In the genomic region with DNA sequence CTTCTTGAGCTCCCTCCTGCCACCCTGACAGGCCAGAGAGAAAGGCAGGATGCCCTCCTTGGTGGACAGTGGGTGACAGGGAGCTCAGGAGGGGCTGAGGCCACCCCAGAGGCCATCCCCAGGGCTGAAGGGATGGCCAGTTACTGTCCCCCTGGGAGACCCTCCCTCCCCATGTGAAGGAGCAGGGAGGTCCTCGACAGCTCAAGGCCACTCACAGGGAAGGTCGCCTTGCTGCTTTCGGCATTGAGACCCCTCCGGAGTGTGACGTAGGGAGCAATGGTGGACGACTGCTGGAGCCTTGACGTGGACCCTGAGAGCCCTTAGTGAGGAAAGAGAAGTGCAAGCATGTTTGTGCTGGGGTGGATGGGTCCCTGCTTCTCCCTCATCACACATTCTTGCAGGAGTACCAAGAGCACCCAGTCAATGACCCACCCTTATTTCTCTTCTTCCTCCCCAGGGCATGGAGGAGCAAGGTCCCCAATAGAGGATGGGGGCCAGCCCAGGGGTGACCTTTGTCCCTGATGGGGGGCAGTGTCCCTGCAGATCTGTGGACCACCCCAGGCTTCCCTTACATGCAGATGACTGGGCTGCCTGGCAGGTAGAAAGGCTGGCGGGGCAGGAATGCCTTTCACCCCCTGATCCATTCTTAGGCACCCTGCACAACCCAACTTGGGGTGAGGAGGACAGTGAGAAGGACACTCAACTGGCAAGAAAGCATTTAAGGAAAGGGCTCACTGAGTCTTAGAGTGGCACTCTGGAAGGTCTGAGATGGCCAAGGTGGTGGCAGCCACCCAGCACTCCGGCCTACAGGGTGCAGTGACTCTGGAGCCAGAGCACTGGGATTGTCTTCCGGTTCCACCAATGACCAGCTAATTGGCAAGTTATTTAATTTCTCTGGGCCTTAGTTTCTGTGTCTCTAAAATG, we compare ENCODE assay signal across 1 cellular context.
TF ChIP-seq lines count a peak whose summit lies in the region.

No MANE protein-coding gene starts in this region.

TF ChIP-seq in K562, 482 proteins besides CTCF, POLR2A, EP300 and RAD21:
- no peak for TF ChIP-seq PTRF (tag; IDR thresholded peaks at IDR 0.05)
- TF ChIP-seq RBM25 (IDR thresholded peaks at IDR 0.05; ENCODE audit: low read depth, low read length, severe bottlenecking) = peak; percentile 33
